Comparison of ENCODE assay signal across 37 cellular contexts in genomic region chr12:54465857-54466499, GRCh38. TPM values are rescaled to one million over a fixed set of nuclear protein-coding genes. Genes with fewer than 3 reads are reported as not detected.
"Had no signal": no experiment of that assay in that cellular context is flagged by ENCODE, and none has a peak within 500 bp of the region (broad histone marks: within the 10 kb centered on the region; RNA-seq: fewer than 3 reads in every experiment).

No MANE protein-coding gene starts in this region.

- H3K4me1 Mint-ChIP-seq: activated naive CD8-positive, alpha-beta T cell treated with anti-CD3 and anti-CD28 coated beads for 36 hours; activated T-helper 17 cell treated with anti-CD3 and anti-CD28 coated beads, Interleukin-2, amount 50 U/mL, for 72 hours; central memory CD8-positive, alpha-beta T cell had no signal

- ATAC-seq: activated CD8-positive, alpha-beta T cell treated with anti-CD3 and anti-CD28 coated beads for 36 hours; activated T-cell treated with anti-CD3 and anti-CD28 coated beads, Interleukin-2, amount 50 U/mL, for 72 hours; activated T-helper 17 cell treated with anti-CD3 and anti-CD28 coated beads, Interleukin-2, amount 50 U/mL, for 72 hours; Right ventricle myocardium inferior had no signal

- H3K27me3 Mint-ChIP-seq: central memory CD8-positive, alpha-beta T cell had no signal

- H3K4me3 Mint-ChIP-seq: activated CD8-positive, alpha-beta T cell treated with anti-CD3 and anti-CD28 coated beads for 36 hours; activated naive CD8-positive, alpha-beta T cell treated with anti-CD3 and anti-CD28 coated beads for 36 hours; activated T-cell treated with anti-CD3 and anti-CD28 coated beads, Interleukin-2, amount 50 U/mL, for 72 hours; activated T-helper 17 cell treated with anti-CD3 and anti-CD28 coated beads, Interleukin-2, amount 50 U/mL, for 72 hours; central memory CD8-positive, alpha-beta T cell had no signal

- H2AFZ ChIP-seq: PC-9 had no signal

- H3K27ac ChIP-seq: brain microvascular endothelial cell, PC-9, RWPE1, WERI-Rb-1 had no signal

- H3K36me3 Mint-ChIP-seq: activated naive CD8-positive, alpha-beta T cell treated with anti-CD3 and anti-CD28 coated beads for 36 hours had no signal

- H3K27ac Mint-ChIP-seq: activated CD8-positive, alpha-beta T cell treated with anti-CD3 and anti-CD28 coated beads for 36 hours; activated naive CD8-positive, alpha-beta T cell treated with anti-CD3 and anti-CD28 coated beads for 36 hours; activated T-cell treated with anti-CD3 and anti-CD28 coated beads, Interleukin-2, amount 50 U/mL, for 72 hours; activated T-helper 17 cell treated with anti-CD3 and anti-CD28 coated beads, Interleukin-2, amount 50 U/mL, for 72 hours had no signal

- DNase-seq: activated CD4-positive, alpha-beta T cell treated with anti-CD3 and anti-CD28 coated beads for 1 hour; activated CD4-positive, alpha-beta T cell treated with anti-CD3 and anti-CD28 coated beads for 48 hours; activated CD4-positive, alpha-beta T cell treated with anti-CD3 and anti-CD28 coated beads, Interleukin-2, amount 50 U/mL, for 4 hours; activated CD4-positive, CD25-positive, alpha-beta regulatory T cell; activated CD8-positive, alpha-beta T cell treated with anti-CD3 and anti-CD28 coated beads for 36 hours; activated effector memory CD4-positive, alpha-beta T cell treated with anti-CD3 and anti-CD28 coated beads, Interleukin-2, amount 50 U/mL, for 16 hours; activated naive CD4-positive, alpha-beta T cell; activated naive CD4-positive, alpha-beta T cell treated with anti-CD3 and anti-CD28 coated beads, Interleukin-2, amount 50 U/mL, for 16 hours; activated naive CD8-positive, alpha-beta T cell treated with anti-CD3 and anti-CD28 coated beads for 36 hours; activated T-cell treated with anti-CD3 and anti-CD28 coated beads, Interleukin-2, amount 50 U/mL, for 1 hour; activated T-cell treated with anti-CD3 and anti-CD28 coated beads, Interleukin-2, amount 50 U/mL, for 72 hours; amniotic stem cell; aorta; brain microvascular endothelial cell; NCI-H1105; NCI-H1417 treated with DMSO at 0.1 percent for 48 hours; NCI-H187 treated with DMSO at 0.1 percent for 48 hours; NCI-H2081; NCI-H226; NCI-H446 treated with DMSO at 0.1 percent for 48 hours; NCI-H524; NCI-H748 treated with DMSO at 0.1 percent for 48 hours; NK-92 treated with Interleukin-12 subunit alpha and Interleukin-12 subunit beta, amount 100 ng/mL, for 24 hours; PC-9; SIG-M5; SW 1271; T-helper 1 cell; T-helper 2 cell; T-helper 9 cell; WERI-Rb-1 had no signal

- H3K4me2 ChIP-seq: PC-9 had no signal

- H3K36me3 ChIP-seq: brain microvascular endothelial cell, WERI-Rb-1 had no signal

- H3K4me3 ChIP-seq: PC-9 had no signal

- H3K9me3 Mint-ChIP-seq: activated CD8-positive, alpha-beta T cell treated with anti-CD3 and anti-CD28 coated beads for 36 hours; activated naive CD8-positive, alpha-beta T cell treated with anti-CD3 and anti-CD28 coated beads for 36 hours; activated T-cell treated with anti-CD3 and anti-CD28 coated beads, Interleukin-2, amount 50 U/mL, for 72 hours; activated T-helper 17 cell treated with anti-CD3 and anti-CD28 coated beads, Interleukin-2, amount 50 U/mL, for 72 hours; central memory CD8-positive, alpha-beta T cell had no signal

RNA-seq across cellular contexts. Expression of gene GTSF1, which starts 7.4 kb away (rescaled TPM):
- total RNA-seq: aorta, chondrocyte, MCF 10A, PC-9, SK-MEL-5 had no signal

RNA-seq across cellular contexts. Expression of gene NCKAP1L, which starts 31.6 kb away (rescaled TPM):
- total RNA-seq: chondrocyte, MCF 10A, PC-9, SK-MEL-5 had no signal
